In the genomic region with DNA sequence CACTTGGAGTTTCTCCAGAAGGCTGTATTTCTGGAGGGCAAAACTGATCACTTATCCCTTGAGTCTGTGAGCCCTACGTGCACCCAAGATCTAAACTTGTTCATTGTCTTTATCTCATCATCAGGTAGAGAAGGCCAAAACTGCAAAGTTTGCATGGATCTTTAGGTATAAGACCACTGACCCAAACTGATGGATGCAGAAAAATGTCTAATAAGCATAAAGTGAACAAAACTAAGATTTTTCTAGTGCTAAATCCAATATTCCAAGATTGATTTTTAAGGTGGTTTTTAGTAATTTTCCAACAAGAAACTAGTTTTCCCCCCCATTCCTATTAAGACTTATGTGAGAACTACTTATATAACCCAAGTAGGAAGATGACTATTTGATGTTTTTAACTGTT, we compare ENCODE assay signal across 21 cellular contexts. TPM values are rescaled to one million over a fixed set of nuclear protein-coding genes. Genes with fewer than 3 reads are reported as not detected.
DNase-seq lines count a peak whose midpoint lies in the region; ATAC-seq, FAIRE-seq and TF ChIP-seq lines count a peak whose summit lies in the region.
"Had no signal": no experiment of that assay in that cellular context is flagged by ENCODE, and none has a peak within 500 bp of the region (broad histone marks: within the 10 kb centered on the region; RNA-seq: fewer than 3 reads in every experiment).

No MANE protein-coding gene starts in this region.

- H3K36me3 ChIP-seq in IMR-90 (ENCODE audit: control insufficient read depth, insufficient read depth, low read length), result no peaks in the 10 kb centered on the region
- H3K36me3 ChIP-seq in K562 (ENCODE audit: control insufficient read depth, insufficient read depth, low read length), result no peaks in the 10 kb centered on the region
- H3K36me3 ChIP-seq in hepatocyte (replicated peaks; ENCODE audit: insufficient read depth, low read depth), result no peaks in the 10 kb centered on the region
- H3K36me3 ChIP-seq in Karpas-422 (ENCODE audit: insufficient read depth, low read length), result no peaks in the 10 kb centered on the region
- H3K36me3 ChIP-seq: BE2C had no signal

- no peak overlapping the region for H3K23ac ChIP-seq in IMR-90 (ENCODE audit: low read depth, low read length)

- in situ Hi-C loops in IMR-90 (cut with MboI; ENCODE audit: low sequenced_read_pairs), result no loop called here
- in situ Hi-C loops in K562 (cut with MboI), result no loop called here
- in situ Hi-C loops in GM13977 (cut with MboI; ENCODE audit: low pct_unique_long_range_greater_than_20kb, low sequenced_read_pairs, unreplicated experiment), result no loop called here

- H3K27me3 Mint-ChIP-seq in neural crest cell (ENCODE audit: low read depth), result no peaks in the 10 kb centered on the region

- no peak overlapping the region for H2AK5ac ChIP-seq in IMR-90 (ENCODE audit: low read depth, low read length)

- intact Hi-C loops in IMR-90 (cut with micrococcal nuclease), result loop anchor here (10.0 kb wide), 2 partner anchors 200 to 350 kb away; partner anchors contain the start of gene GPRASP2
- intact Hi-C loops in K562 (cut with micrococcal nuclease), result no loop called here

- peaks cover 21% of the 10 kb centered on the region for H3K4me1 Mint-ChIP-seq in neural crest cell

- H3K9me3 ChIP-seq in IMR-90 (ENCODE audit: control insufficient read depth, insufficient read depth, low read length) (no peaks in the 10 kb centered on the region), K562 (replicated peaks; ENCODE audit: control insufficient read depth, insufficient read depth, low read depth, low read length) (no peaks in the 10 kb centered on the region), hepatocyte (ENCODE audit: low read depth) (no peaks in the 10 kb centered on the region), Karpas-422 (ENCODE audit: low read length) (no peaks in the 10 kb centered on the region)
- H3K9me3 ChIP-seq: BE2C, Caco-2 had no signal

- no peak overlapping the region for H2BK20ac ChIP-seq in IMR-90 (ENCODE audit: low read depth, low read length)

- no peak overlapping the region for H3K27ac ChIP-seq in IMR-90 (ENCODE audit: insufficient read depth, low read length)
- H3K27ac ChIP-seq in K562 (ENCODE audit: extremely low read depth, low read depth, low read length), result no peak overlapping the region
- H3K27ac ChIP-seq in hepatocyte, result no peak overlapping the region
- H3K27ac ChIP-seq in Karpas-422 (ENCODE audit: low read length), result no peak overlapping the region
- H3K27ac ChIP-seq: GM23248 had no signal

- H3K79me2 ChIP-seq in K562 (ENCODE audit: control insufficient read depth, insufficient read depth, low read length) (no peaks in the 10 kb centered on the region), hepatocyte (no peaks in the 10 kb centered on the region), Karpas-422 (ENCODE audit: low read length) (no peaks in the 10 kb centered on the region)

- no peak overlapping the region for H3K9ac ChIP-seq in IMR-90 (ENCODE audit: low read depth, low read length)
- no peak overlapping the region for H3K9ac ChIP-seq in K562 (ENCODE audit: insufficient read depth in 1 of 2, low read depth in 2 of 2, low read length in 2 of 2)
- H3K9ac ChIP-seq in Karpas-422 (ENCODE audit: low read length), result no peak overlapping the region
- H3K9ac ChIP-seq: GM23248 had no signal

- dilution Hi-C loops in IMR-90 (cut with HindIII; ENCODE audit: low sequenced_read_pairs, unreplicated experiment), result no loop called here

- WGBS in IMR-90 (ENCODE audit: extremely low coverage in 2 of 2, insufficient read length in 1 of 2), 2 experiments, result no CpG with 5 or more reads among the region's 1 CpG
- 20% methylated on average over 1 of the region's 1 CpG for WGBS in K562 (ENCODE audit: insufficient coverage, low coverage, missing lambda C conversion rate)
- WGBS in hepatocyte (ENCODE audit: low lambda C conversion rate, missing lambda C conversion rate), result 67% methylated on average over 1 of the region's 1 CpG

- BruUV-seq in IMR-90 (replicated peaks; lab: Mats Ljungman, UMichigan) (no TSS peak), K562 (replicated peaks; lab: Mats Ljungman, UMichigan) (no TSS peak)

- no peak for TF ChIP-seq EP300 in K562 (IDR thresholded peaks at IDR 0.05; ENCODE audit: low read length)

- H2BK5ac ChIP-seq in IMR-90 (ENCODE audit: low read depth, low read length, poor library complexity, severe bottlenecking), result no peak overlapping the region

- DNase-seq in IMR-90 (no peak), K562 (ENCODE audit: extremely low read depth in 1 of 4, low spot score in 3 of 4) (no peak), hepatocyte (ENCODE audit: low spot score) (no peak), neural crest cell (ENCODE audit: low read depth, low spot score) (no peak), Karpas-422 (no peak), dedifferentiated amniotic fluid mesenchymal stem cell (ENCODE audit: extremely low spot score) (no peak), GM13977 (ENCODE audit: low spot score) (no peak)
- no peak for DNase-seq in activated CD4-positive, alpha-beta T cell treated with anti-CD3 and anti-CD28 coated beads, Interleukin-2, amount 50 U/mL, for 4 hours
- DNase-seq: ACHN; BE2C; C1 segment of cervical spinal cord; CD4-positive, CD25-positive, alpha-beta regulatory T cell; CD8-positive, alpha-beta memory T cell; GM23248; HCEC 1CT had no signal

- no peak overlapping the region for H4K91ac ChIP-seq in IMR-90 (ENCODE audit: insufficient read depth, low read depth, low read length)

- H2AFZ ChIP-seq in IMR-90 (replicated peaks; ENCODE audit: low read length, poor library complexity) (no peak overlapping the region), K562 (ENCODE audit: low read depth, low read length) (no peak overlapping the region), hepatocyte (no peak overlapping the region), Karpas-422 (ENCODE audit: low read length) (no peak overlapping the region)
- H2AFZ ChIP-seq: GM23248 had no signal

- CTCF ChIA-PET in IMR-90 (lab: Yijun Ruan, JAX) (interaction anchor here (1.4 kb wide), 1 partner anchor 21 kb away, joined by 4 read pairs; no protein-coding TSS in a partner anchor), K562 (lab: Yijun Ruan, JAX; ENCODE audit: low intra/inter-chr PET ratio) (no interaction called here)

- peaks cover 8% of the 10 kb centered on the region for H3K9me3 Mint-ChIP-seq in neural crest cell
- H3K9me3 Mint-ChIP-seq: CD4-positive, CD25-positive, alpha-beta regulatory T cell; IgD-negative memory B cell had no signal

- no peak overlapping the region for H3K27ac Mint-ChIP-seq in neural crest cell (ENCODE audit: unreplicated experiment)
- H3K27ac Mint-ChIP-seq: CD4-positive, CD25-positive, alpha-beta regulatory T cell; CD8-positive, alpha-beta memory T cell; IgD-negative memory B cell had no signal

- no peak overlapping the region for H2AK9ac ChIP-seq in IMR-90 (replicated peaks; ENCODE audit: low read depth, low read length, poor library complexity)

- H4K8ac ChIP-seq in IMR-90 (ENCODE audit: low read depth in 2 of 2, low read length in 2 of 2), result no peak overlapping the region

- no peak for FAIRE-seq in K562 (lab: Jason Lieb, UNC)
- FAIRE-seq: GM12891, GM18507, H54 had no signal

- H3K4me3 Mint-ChIP-seq in neural crest cell, result peak overlapping the region; percentile 97
- H3K4me3 Mint-ChIP-seq: CD4-positive, CD25-positive, alpha-beta regulatory T cell; CD8-positive, alpha-beta memory T cell had no signal

- ATAC-seq in IMR-90 (ENCODE audit: low read depth) (no peak), K562 (no peak)

- no peaks in the 10 kb centered on the region for H3K9me1 ChIP-seq in IMR-90 (ENCODE audit: insufficient read depth, low read length)
- H3K9me1 ChIP-seq in K562 (ENCODE audit: control insufficient read depth, insufficient read depth, low read length), result no peaks in the 10 kb centered on the region

- H3K36me3 Mint-ChIP-seq in neural crest cell (ENCODE audit: low read depth), result peaks cover 40% of the 10 kb centered on the region
- H3K36me3 Mint-ChIP-seq: CD4-positive, CD25-positive, alpha-beta regulatory T cell; CD8-positive, alpha-beta memory T cell had no signal

- H3K4ac ChIP-seq in IMR-90 (ENCODE audit: low read depth, low read length), result no peak overlapping the region

- no peak overlapping the region for H3K56ac ChIP-seq in IMR-90 (ENCODE audit: extremely low read depth, insufficient read depth, low read length)

- no peak overlapping the region for H2BK120ac ChIP-seq in IMR-90 (ENCODE audit: low read depth, low read length)

- H3K14ac ChIP-seq in IMR-90 (replicated peaks; ENCODE audit: low read depth, low read length), result no peak overlapping the region

- no peak for TF ChIP-seq POLR2A in IMR-90 (IDR thresholded peaks at IDR 0.05; ENCODE audit: low read depth, low read length)
- TF ChIP-seq POLR2A in K562 (conservative IDR thresholded peaks at IDR 0.05), result no peak

- H3K9me2 ChIP-seq in hepatocyte (replicated peaks; ENCODE audit: insufficient read depth) (no peaks in the 10 kb centered on the region), Karpas-422 (replicated peaks; ENCODE audit: insufficient read depth, low read length) (no peaks in the 10 kb centered on the region)

- H4K20me1 ChIP-seq in IMR-90 (ENCODE audit: insufficient read depth, low read length), result 0 out of 2 replicates have a peak, but pooled peaks cover 3% of the 10 kb centered on the region
- H4K20me1 ChIP-seq in K562 (replicated peaks; ENCODE audit: control insufficient read depth, insufficient read depth, low read length), result no peaks in the 10 kb centered on the region
- H4K20me1 ChIP-seq in hepatocyte (ENCODE audit: insufficient read depth, poor library complexity, severe bottlenecking), result no peaks in the 10 kb centered on the region
- no peaks in the 10 kb centered on the region for H4K20me1 ChIP-seq in Karpas-422 (ENCODE audit: insufficient read depth, low read depth, low read length)

- no peak overlapping the region for H4K5ac ChIP-seq in IMR-90 (ENCODE audit: low read depth, low read length)

- no peak overlapping the region for H3K4me3 ChIP-seq in IMR-90 (ENCODE audit: insufficient read depth, low read depth, low read length)
- H3K4me3 ChIP-seq in K562, result no peak overlapping the region
- no peak overlapping the region for H3K4me3 ChIP-seq in hepatocyte
- no peak overlapping the region for H3K4me3 ChIP-seq in Karpas-422 (ENCODE audit: low read length)
- H3K4me3 ChIP-seq: GM23248 had no signal

- H3K18ac ChIP-seq in IMR-90 (ENCODE audit: low read depth, low read length), result no peak overlapping the region

- H3K27me3 ChIP-seq in IMR-90 (ENCODE audit: control insufficient read depth, insufficient read depth, low read length), result no peaks in the 10 kb centered on the region; the same call in 1 of the 2 replicates
- peaks cover 2 to 7% of the 10 kb centered on the region in 2 experiments; a peak in 3 of 5 replicates for H3K27me3 ChIP-seq in K562 (ENCODE audit: control insufficient read depth in 2 of 2, insufficient read depth in 2 of 2, low read length in 2 of 2)
- no peaks in the 10 kb centered on the region for H3K27me3 ChIP-seq in hepatocyte
- H3K27me3 ChIP-seq in Karpas-422 (ENCODE audit: low read length), result no peaks in the 10 kb centered on the region

- H2BK15ac ChIP-seq in IMR-90 (ENCODE audit: low read depth, low read length), result no peak overlapping the region

- TF ChIP-seq CTCF in IMR-90 (conservative IDR thresholded peaks at IDR 0.05; ENCODE audit: low read depth, low read length), result no peak
- no peak for TF ChIP-seq CTCF in K562 (IDR thresholded peaks at IDR 0.05 in 2 of 3, conservative IDR thresholded peaks at IDR 0.05 in 1 of 3; ENCODE audit: insufficient read depth in 2 of 3, low read depth in 1 of 3, low read length in 3 of 3)
- no peak for TF ChIP-seq CTCF in hepatocyte (IDR thresholded peaks at IDR 0.05; ENCODE audit: poor library complexity)
- no peak for TF ChIP-seq CTCF in neural crest cell (conservative IDR thresholded peaks at IDR 0.05)
- no peak for TF ChIP-seq CTCF in GM13977 (IDR thresholded peaks at IDR 0.05; ENCODE audit: extremely low read depth, insufficient read depth, missing control alignments)

- H3K4me2 ChIP-seq in IMR-90 (ENCODE audit: low read depth, low read length) (no peak overlapping the region), K562 (ENCODE audit: insufficient read depth, low read length) (no peak overlapping the region), hepatocyte (peak overlapping the region; percentile 79), Karpas-422 (ENCODE audit: low read depth, low read length, poor library complexity, severe bottlenecking) (no peak overlapping the region)

- POLR2A ChIA-PET in IMR-90 (lab: Charles Lee; ENCODE audit: unreplicated experiment) (no interaction called here), K562 (lab: Yijun Ruan, JAX) (no interaction called here)

- H3K4me1 ChIP-seq in IMR-90 (ENCODE audit: control insufficient read depth, insufficient read depth, low read length) (no peaks in the 10 kb centered on the region), K562 (replicated peaks in 1 of 2; ENCODE audit: control insufficient read depth in 2 of 2, insufficient read depth in 2 of 2, low read length in 2 of 2) (peaks cover 0 to 6% of the 10 kb centered on the region in 2 experiments; a peak in 2 of 5 replicates), hepatocyte (ENCODE audit: insufficient read depth) (no peaks in the 10 kb centered on the region), Karpas-422 (ENCODE audit: low read length) (no peaks in the 10 kb centered on the region)
- H3K4me1 ChIP-seq: BE2C had no signal

- H3K79me1 ChIP-seq in IMR-90 (ENCODE audit: low read depth in 1 of 2, low read length in 2 of 2), result no peaks in the 10 kb centered on the region

- TF ChIP-seq RAD21 in IMR-90 (IDR thresholded peaks at IDR 0.05; ENCODE audit: low read length) (no peak), K562 (CRISPR knock-in tag; conservative IDR thresholded peaks at IDR 0.05 in 1 of 2, IDR thresholded peaks at IDR 0.05 in 1 of 2) (no peak)

RNA-seq across cellular contexts. Expression of gene TMSB15A, which starts 2.0 kb away (rescaled TPM):
- total RNA-seq in IMR-90 (2012; rRNA removed) (13.6 and 32.8 TPM in 2 replicates), K562 (2014; rRNA removed) (0.49 and 1.1 TPM in 2 replicates), K562 (2014; rRNA removed; fragmentation: Illumina TruSeq; extraction: Trizol) (0.91 and 1.2 TPM in 2 replicates), K562 (2015; rRNA removed; fragmentation: Illumina TruSeq; extraction: Trizol) (0.54 and 0.87 TPM in 2 replicates), K562 (2021) (0.49 TPM in 1 of 2 replicates, not detected in the other), hepatocyte (45.4 and 55.3 TPM in 2 replicates), neural crest cell (216 and 233 TPM in 2 replicates)
- polyA plus RNA-seq in IMR-90 (2012; rRNA removed) (28.8 and 30.5 TPM in 2 replicates), K562 (2011; rRNA removed) (0.61 and 1.6 TPM in 2 replicates), K562 (2014; fragmentation: Illumina TruSeq; extraction: Trizol) (0.78 and 1.1 TPM in 2 replicates), K562 (2014; fragmentation: Nextera tagmentation; extraction: Ambion mirVana) (1 to 10 TPM; 1.2 to 1.6 TPM), K562 (2014; rRNA removed) (0.39 and 0.85 TPM in 2 replicates), hepatocyte (35.1 and 39.0 TPM in 2 replicates)
- 2.1 and 3.4 TPM in 2 replicates for polyA plus RNA-seq in IMR-90 (2012; cell fraction: cytosol; rRNA removed)
- polyA plus RNA-seq in IMR-90 (2012; cell fraction: nucleus; rRNA removed; ENCODE audit: low replicate concordance), result 0.33 and 4.3 TPM in 2 replicates
- not detected in 2 replicates for total RNA-seq in K562 (2011; cell fraction: chromatin; rRNA removed; ENCODE audit: low replicate concordance)
- total RNA-seq in K562 (2011; cell fraction: nucleolus; rRNA removed), result not detected in 2 replicates
- total RNA-seq in K562 (2011; cell fraction: nucleoplasm; rRNA removed), result not detected in 2 replicates
- 0.28 and 0.59 TPM in 2 replicates for polyA plus RNA-seq in K562 (2011; cell fraction: cytosol; rRNA removed)
- 0.23 and 0.25 TPM in 2 replicates for polyA plus RNA-seq in K562 (2011; cell fraction: nucleus; rRNA removed)
- 0.53 and 1.6 TPM in 2 replicates for polyA plus RNA-seq in K562 (2012)
- not detected in 2 replicates for polyA minus RNA-seq in K562 (2011; rRNA and poly(A)+ RNA removed)
- polyA minus RNA-seq in K562 (2011; cell fraction: cytosol; rRNA and poly(A)+ RNA removed), result not detected in 2 replicates
- polyA minus RNA-seq in K562 (2011; cell fraction: nucleus; rRNA and poly(A)+ RNA removed), result not detected in 2 replicates
- not detected in 2 replicates for total RNA-seq in Karpas-422 (2014; rRNA removed; shearing (Covaris generic); ENCODE audit: low replicate concordance)
- total RNA-seq: Caco-2; CD4-positive, CD25-positive, alpha-beta regulatory T cell had no signal
- polyA plus RNA-seq: CD4-positive, CD25-positive, alpha-beta regulatory T cell; CD8-positive, alpha-beta memory T cell; IgD-negative memory B cell had no signal

RNA-seq across cellular contexts. Expression of gene TCP11X2, which starts 42.9 kb away (rescaled TPM):
- total RNA-seq in IMR-90 (2012; rRNA removed), result not detected in 2 replicates
- polyA plus RNA-seq in IMR-90 (2012; rRNA removed), result not detected in 2 replicates
- polyA plus RNA-seq in IMR-90 (2012; cell fraction: cytosol; rRNA removed), result not detected in 2 replicates
- polyA plus RNA-seq in IMR-90 (2012; cell fraction: nucleus; rRNA removed; ENCODE audit: low replicate concordance), result 0.06 TPM in 1 of 2 replicates, not detected in the other
- not detected in 2 replicates for total RNA-seq in K562 (2011; cell fraction: chromatin; rRNA removed; ENCODE audit: low replicate concordance)
- not detected in 2 replicates for total RNA-seq in K562 (2011; cell fraction: nucleolus; rRNA removed)
- not detected in 2 replicates for total RNA-seq in K562 (2011; cell fraction: nucleoplasm; rRNA removed)
- total RNA-seq in K562 (2014; rRNA removed), result not detected in 2 replicates
- not detected in 2 replicates for total RNA-seq in K562 (2014; rRNA removed; fragmentation: Illumina TruSeq; extraction: Trizol)
- not detected in 2 replicates for total RNA-seq in K562 (2015; rRNA removed; fragmentation: Illumina TruSeq; extraction: Trizol)
- total RNA-seq in K562 (2021), result not detected in 2 replicates
- polyA plus RNA-seq in K562 (2011; rRNA removed), result not detected in 2 replicates
- polyA plus RNA-seq in K562 (2011; cell fraction: cytosol; rRNA removed), result not detected in 2 replicates
- polyA plus RNA-seq in K562 (2011; cell fraction: nucleus; rRNA removed), result not detected in 2 replicates
- polyA plus RNA-seq in K562 (2012), result not detected in 2 replicates
- polyA plus RNA-seq in K562 (2014; fragmentation: Illumina TruSeq; extraction: Trizol), result not detected in 2 replicates
- polyA plus RNA-seq in K562 (2014; fragmentation: Nextera tagmentation; extraction: Ambion mirVana), result not detected
- not detected in 2 replicates for polyA plus RNA-seq in K562 (2014; rRNA removed)
- not detected in 2 replicates for polyA minus RNA-seq in K562 (2011; rRNA and poly(A)+ RNA removed)
- polyA minus RNA-seq in K562 (2011; cell fraction: cytosol; rRNA and poly(A)+ RNA removed), result not detected in 2 replicates
- polyA minus RNA-seq in K562 (2011; cell fraction: nucleus; rRNA and poly(A)+ RNA removed), result not detected in 2 replicates
- 0.13 and 0.72 TPM in 2 replicates for total RNA-seq in hepatocyte
- 0.12 and 0.39 TPM in 2 replicates for polyA plus RNA-seq in hepatocyte
- not detected in 2 replicates for total RNA-seq in neural crest cell
- not detected in 2 replicates for total RNA-seq in Karpas-422 (2014; rRNA removed; shearing (Covaris generic); ENCODE audit: low replicate concordance)
- total RNA-seq: A172; Caco-2; CD4-positive, CD25-positive, alpha-beta regulatory T cell; CD8-positive, alpha-beta memory T cell; GM23248 had no signal
- polyA plus RNA-seq: CD4-positive, CD25-positive, alpha-beta regulatory T cell; CD8-positive, alpha-beta memory T cell; GM23248; IgD-negative memory B cell had no signal
